Comparison of ENCODE assay signal across 2 cellular contexts in genomic region chr9:105579952-105580351, GRCh38. TPM values are rescaled to one million over a fixed set of nuclear protein-coding genes. Genes with fewer than 3 reads are reported as not detected.
DNase-seq lines count a peak whose midpoint lies in the region; ATAC-seq, FAIRE-seq and TF ChIP-seq lines count a peak whose summit lies in the region.
"Not testable (repeated sequence)": the region's sequence is repeated elsewhere in the genome, so short reads cannot be mapped to it uniquely, and the experiment has no call there.

No MANE protein-coding gene starts in this region.

- not testable (repeated sequence) for H3K27ac ChIP-seq in K562 (ENCODE audit: extremely low read depth, low read depth, low read length)

- POLR2A ChIA-PET in K562 (lab: Yijun Ruan, JAX), result not testable (repeated sequence)

- H3K36me3 Mint-ChIP-seq in endothelial cell (ENCODE audit: low read depth, unreplicated experiment), result peaks cover 25% of the 10 kb centered on the region

- not testable (repeated sequence) for ATAC-seq in K562

- not testable (repeated sequence) for H3K4me2 ChIP-seq in K562 (ENCODE audit: insufficient read depth, low read length)

- DNase-seq in K562 (ENCODE audit: extremely low read depth in 1 of 4, low spot score in 3 of 4); endothelial cell (ENCODE audit: low spot score): not testable (repeated sequence)

- H3K4me3 ChIP-seq in K562, result not testable (repeated sequence)

- not testable (repeated sequence) for FAIRE-seq in K562 (lab: Jason Lieb, UNC)

- H3K9me3 Mint-ChIP-seq in endothelial cell (ENCODE audit: unreplicated experiment), result not testable (repeated sequence)

- not testable (repeated sequence) for H3K9ac ChIP-seq in K562 (ENCODE audit: insufficient read depth in 1 of 2, low read depth in 2 of 2, low read length in 2 of 2)

- not testable (repeated sequence) for H4K20me1 ChIP-seq in K562 (replicated peaks; ENCODE audit: control insufficient read depth, insufficient read depth, low read length)

- H2AFZ ChIP-seq in K562 (ENCODE audit: low read depth, low read length), result not testable (repeated sequence)

- not testable (repeated sequence) for H3K36me3 ChIP-seq in K562 (ENCODE audit: control insufficient read depth, insufficient read depth, low read length)

- in situ Hi-C loops in K562 (cut with MboI), result not testable (repeated sequence)

- not testable (repeated sequence) for H3K27ac Mint-ChIP-seq in endothelial cell (ENCODE audit: unreplicated experiment)

- not testable (repeated sequence) for H3K4me1 ChIP-seq in K562 (replicated peaks in 1 of 2; ENCODE audit: control insufficient read depth in 2 of 2, insufficient read depth in 2 of 2, low read length in 2 of 2)

- H3K4me3 Mint-ChIP-seq in endothelial cell (ENCODE audit: unreplicated experiment), result peak overlapping the region; percentile 47

- not testable (repeated sequence) for BruUV-seq in K562 (replicated peaks; lab: Mats Ljungman, UMichigan)

- intact Hi-C loops in K562 (cut with micrococcal nuclease), result not testable (repeated sequence)

- not testable (repeated sequence) for TF ChIP-seq EP300 in K562 (IDR thresholded peaks at IDR 0.05; ENCODE audit: low read length)

- H3K79me2 ChIP-seq in K562 (ENCODE audit: control insufficient read depth, insufficient read depth, low read length), result not testable (repeated sequence)

- not testable (repeated sequence) for H3K27me3 Mint-ChIP-seq in endothelial cell (ENCODE audit: unreplicated experiment)

- TF ChIP-seq CTCF in K562 (IDR thresholded peaks at IDR 0.05 in 2 of 3, conservative IDR thresholded peaks at IDR 0.05 in 1 of 3; ENCODE audit: insufficient read depth in 2 of 3, low read depth in 1 of 3, low read length in 3 of 3); endothelial cell (IDR thresholded peaks at IDR 0.05; ENCODE audit: unreplicated experiment): not testable (repeated sequence)

- not testable (repeated sequence) for H3K4me1 Mint-ChIP-seq in endothelial cell (ENCODE audit: unreplicated experiment)

- WGBS in K562 (ENCODE audit: insufficient coverage, low coverage, missing lambda C conversion rate), result 77% methylated on average over 5 of the region's 6 CpGs

- not testable (repeated sequence) for H3K9me3 ChIP-seq in K562 (replicated peaks; ENCODE audit: control insufficient read depth, insufficient read depth, low read depth, low read length)

- not testable (repeated sequence) for TF ChIP-seq RAD21 in K562 (CRISPR knock-in tag; conservative IDR thresholded peaks at IDR 0.05 in 1 of 2, IDR thresholded peaks at IDR 0.05 in 1 of 2)

- not testable (repeated sequence) for TF ChIP-seq POLR2A in K562 (conservative IDR thresholded peaks at IDR 0.05)

- not testable (repeated sequence) for H3K9me1 ChIP-seq in K562 (ENCODE audit: control insufficient read depth, insufficient read depth, low read length)

- CTCF ChIA-PET in K562 (lab: Yijun Ruan, JAX; ENCODE audit: low intra/inter-chr PET ratio), result not testable (repeated sequence)

- H3K27me3 ChIP-seq in K562 (ENCODE audit: control insufficient read depth in 2 of 2, insufficient read depth in 2 of 2, low read length in 2 of 2), result not testable (repeated sequence)

TF ChIP-seq in K562, 482 proteins besides CTCF, POLR2A, EP300 and RAD21:
- peak; percentile 68; the same call in 1 of the 2 replicates for TF ChIP-seq ZNF354B (CRISPR knock-in tag; IDR thresholded peaks at IDR 0.05)
- TF ChIP-seq ZNF507 (tag; conservative IDR thresholded peaks at IDR 0.05), result peak; percentile 92

RNA-seq across cellular contexts. Expression of gene FKTN, which starts 22.0 kb away (rescaled TPM):
- 13.5 and 45.9 TPM in 2 replicates for total RNA-seq in K562 (2011; cell fraction: chromatin; rRNA removed; ENCODE audit: low replicate concordance)
- 2.3 and 10.0 TPM in 2 replicates for total RNA-seq in K562 (2011; cell fraction: nucleolus; rRNA removed)
- 13.3 and 19.0 TPM in 2 replicates for total RNA-seq in K562 (2011; cell fraction: nucleoplasm; rRNA removed)
- total RNA-seq in K562 (2014; rRNA removed) (5.3 and 5.4 TPM in 2 replicates), K562 (2014; rRNA removed; fragmentation: Illumina TruSeq; extraction: Trizol) (16.3 and 18.3 TPM in 2 replicates), K562 (2015; rRNA removed; fragmentation: Illumina TruSeq; extraction: Trizol) (9.5 and 11.4 TPM in 2 replicates), K562 (2021) (10.1 and 10.4 TPM in 2 replicates), endothelial cell (ENCODE audit: unreplicated experiment) (16.4 TPM)
- polyA plus RNA-seq in K562 (2011; rRNA removed) (8.4 and 13.9 TPM in 2 replicates), K562 (2014; fragmentation: Illumina TruSeq; extraction: Trizol) (10.5 and 12.6 TPM in 2 replicates), K562 (2014; fragmentation: Nextera tagmentation; extraction: Ambion mirVana) (1 to 10 TPM; 5.9 to 6.0 TPM), K562 (2014; rRNA removed) (7.5 and 7.9 TPM in 2 replicates)
- polyA plus RNA-seq in K562 (2011; cell fraction: cytosol; rRNA removed), result 1.6 and 2.3 TPM in 2 replicates
- polyA plus RNA-seq in K562 (2011; cell fraction: nucleus; rRNA removed), result 15.2 and 15.7 TPM in 2 replicates
- 6.1 and 9.0 TPM in 2 replicates for polyA plus RNA-seq in K562 (2012)
- polyA minus RNA-seq in K562 (2011; rRNA and poly(A)+ RNA removed), result 18.7 and 22.8 TPM in 2 replicates
- 4.2 and 6.0 TPM in 2 replicates for polyA minus RNA-seq in K562 (2011; cell fraction: cytosol; rRNA and poly(A)+ RNA removed)
- 12.1 and 22.5 TPM in 2 replicates for polyA minus RNA-seq in K562 (2011; cell fraction: nucleus; rRNA and poly(A)+ RNA removed)
